Comparison of ENCODE assay signal across 13 cellular contexts in the genomic region with DNA sequence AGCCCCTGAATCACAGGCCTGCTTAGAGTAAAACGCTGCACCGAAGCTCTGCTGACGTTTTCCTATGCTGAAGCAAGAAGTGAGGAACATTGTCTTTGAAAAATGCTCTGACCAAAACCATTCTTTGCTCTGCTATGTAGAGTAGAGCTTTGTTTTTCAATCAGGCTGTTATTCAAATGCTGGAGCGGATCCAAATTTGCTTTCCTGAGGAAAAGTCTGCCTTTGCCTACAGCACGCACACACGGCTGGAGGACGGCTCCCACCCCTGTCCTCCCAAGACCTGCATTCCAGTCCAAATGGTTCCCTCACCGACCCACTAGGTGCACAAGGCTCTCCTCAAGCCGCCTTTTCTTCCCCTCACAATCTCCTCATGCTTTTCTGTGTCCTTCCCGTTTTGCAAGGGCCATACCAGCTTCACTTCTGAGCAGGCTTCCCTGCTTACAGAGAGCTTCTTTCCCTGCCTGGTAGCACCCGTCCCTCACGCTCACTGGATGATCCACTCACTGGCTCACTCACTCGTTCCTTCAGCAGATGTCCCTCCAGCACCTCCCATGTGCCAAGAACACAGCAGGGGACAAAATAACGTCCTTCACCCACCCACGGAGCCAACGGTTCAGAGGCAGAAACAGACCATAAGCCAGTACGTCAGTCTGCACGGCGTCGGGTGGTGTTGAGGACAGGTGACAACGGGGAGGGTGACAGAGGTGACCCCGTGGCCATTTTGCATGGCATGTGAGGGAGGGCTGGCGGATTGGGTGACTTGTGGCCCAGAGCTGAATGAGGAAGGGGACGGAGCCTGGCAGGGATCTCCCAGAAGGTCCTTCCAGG.
A peak's percentile ranks its signal among the peaks of the same experiment; 100 is the strongest.
DNase-seq lines count a peak whose midpoint lies in the region; ATAC-seq, FAIRE-seq and TF ChIP-seq lines count a peak whose summit lies in the region.
"Had no signal": no experiment of that assay in that cellular context is flagged by ENCODE, and none has a peak within 500 bp of the region (broad histone marks: within the 10 kb centered on the region; RNA-seq: fewer than 3 reads in every experiment).

No MANE protein-coding gene starts in this region.

- peaks cover 22% of the 10 kb centered on the region for H3K4me1 ChIP-seq in astrocyte (ENCODE audit: insufficient read depth, low read length)
- H3K4me1 ChIP-seq in right atrium auricular region: peaks cover 0 to 23% of the 10 kb centered on the region in 2 donors
- H3K4me1 ChIP-seq in gastrocnemius medialis: peaks cover 0 to 22% of the 10 kb centered on the region in 2 donors
- peaks cover 39% of the 10 kb centered on the region for H3K4me1 ChIP-seq in CD8-positive, alpha-beta memory T cell (ENCODE audit: insufficient read depth, low read length)
- peaks cover 12% of the 10 kb centered on the region for H3K4me1 ChIP-seq in colonic mucosa

- TF ChIP-seq CTCF in astrocyte (IDR thresholded peaks at IDR 0.05; ENCODE audit: insufficient read depth, low read depth, low read length) (no peak), right atrium auricular region (IDR thresholded peaks at IDR 0.05) (no peak), gastrocnemius medialis (IDR thresholded peaks at IDR 0.05 in 4 of 5, conservative IDR thresholded peaks at IDR 0.05 in 1 of 5) (no peak), colonic mucosa (IDR thresholded peaks at IDR 0.05) (no peak)

- no peaks in the 10 kb centered on the region for H4K20me1 ChIP-seq in astrocyte (ENCODE audit: insufficient read depth, low read length)

- H3K27me3 ChIP-seq in astrocyte (ENCODE audit: insufficient read depth, low read length): no peaks in the 10 kb centered on the region
- no peaks in the 10 kb centered on the region for H3K27me3 ChIP-seq in right atrium auricular region
- H3K27me3 ChIP-seq in gastrocnemius medialis: no peaks in the 10 kb centered on the region
- H3K27me3 ChIP-seq in CD8-positive, alpha-beta memory T cell (ENCODE audit: insufficient read depth, low read length, poor library complexity, severe bottlenecking): no peaks in the 10 kb centered on the region
- H3K27me3 ChIP-seq in colonic mucosa: no peaks in the 10 kb centered on the region

- no peak overlapping the region for H3K4me3 Mint-ChIP-seq in astrocyte (ENCODE audit: unreplicated experiment)
- H3K4me3 Mint-ChIP-seq in CD8-positive, alpha-beta memory T cell: no peak overlapping the region

- no peak overlapping the region for H3K4me2 ChIP-seq in astrocyte (ENCODE audit: low read length)

- peaks cover 32% of the 10 kb centered on the region for H3K4me1 Mint-ChIP-seq in astrocyte (ENCODE audit: low read depth, unreplicated experiment)
- H3K4me1 Mint-ChIP-seq in CD8-positive, alpha-beta memory T cell: peaks cover 70 to 87% (median 85%) of the 10 kb centered on the region in 3 donors

- H3K27ac Mint-ChIP-seq in astrocyte (ENCODE audit: unreplicated experiment): peak overlapping the region; percentile 23
- H3K27ac Mint-ChIP-seq in CD8-positive, alpha-beta memory T cell: peak overlapping the region in 2 of 8 donors; percentile 1 to 47

- TF ChIP-seq POLR2A in GM18951 (IDR thresholded peaks at IDR 0.05; ENCODE audit: extremely low read depth, insufficient read depth, insufficient read length): peak; percentile 14
- peak in 1 of 2 donors; percentile 38 for TF ChIP-seq POLR2A in gastrocnemius medialis (IDR thresholded peaks at IDR 0.05)

- H3K9me3 ChIP-seq in astrocyte (ENCODE audit: insufficient read depth, low read depth, low read length) (no peaks in the 10 kb centered on the region), right atrium auricular region (no peaks in the 10 kb centered on the region), gastrocnemius medialis (no peaks in the 10 kb centered on the region), colonic mucosa (no peaks in the 10 kb centered on the region)
- no peaks in the 10 kb centered on the region for H3K9me3 ChIP-seq in CD8-positive, alpha-beta memory T cell (ENCODE audit: low read length)

- no peaks in the 10 kb centered on the region for H3K36me3 Mint-ChIP-seq in astrocyte (ENCODE audit: low read depth, unreplicated experiment)
- H3K36me3 Mint-ChIP-seq in CD8-positive, alpha-beta memory T cell: peaks cover 19 to 39% (median 27%) of the 10 kb centered on the region in 3 donors

- in situ Hi-C loops in GM18951 (cut with MboI; ENCODE audit: low sequenced_read_pairs, unreplicated experiment): no loop called here
- in situ Hi-C loops in gastrocnemius medialis (cut with MboI; ENCODE audit: low sequenced_read_pairs in 4 of 4): no loop called here

- no peak for DNase-seq in astrocyte (ENCODE audit: low read depth)
- DNase-seq in right atrium auricular region (ENCODE audit: low spot score): no peak
- DNase-seq in gastrocnemius medialis: no peak
- DNase-seq in CD8-positive, alpha-beta memory T cell: no peak
- DNase-seq in colonic mucosa: no peak
- DNase-seq in NCI-H187 (lab: John Stamatoyannopoulos, UW): no peak
- DNase-seq: activated CD4-positive, alpha-beta T cell treated with anti-CD3 and anti-CD28 coated beads for 48 hours; NCI-H1105 had no signal

- CTCF ChIA-PET in CD8-positive, alpha-beta memory T cell (lab: Charles Lee): no interaction called here

- H3K9ac ChIP-seq in astrocyte (ENCODE audit: low read length) (no peak overlapping the region), colonic mucosa (ENCODE audit: low read depth in 2 of 2, low read length in 2 of 2) (no peak overlapping the region)

- H3K27ac ChIP-seq in astrocyte (ENCODE audit: low read depth, low read length) (no peak overlapping the region), right atrium auricular region (peak overlapping the region; percentile 67 to 84), gastrocnemius medialis (peak overlapping the region; percentile 66 to 88 (median 83)), colonic mucosa (no peak overlapping the region)
- no peak overlapping the region for H3K27ac ChIP-seq in CD8-positive, alpha-beta memory T cell (ENCODE audit: low read depth, low read length)
- H3K27ac ChIP-seq: C4-2B had no signal

- ATAC-seq in gastrocnemius medialis: peak; percentile 51 to 59
- ATAC-seq in HG03097 (IDR thresholded peaks at IDR 0.05; ENCODE audit: low FRiP score, unreplicated experiment): no peak
- ATAC-seq: SK-N-SH treated with all-trans-retinoic acid at 6 μM for 48 hours had no signal

- peak overlapping the region; percentile 30 for H2AFZ ChIP-seq in astrocyte (ENCODE audit: low read depth, low read length)

- no peaks in the 10 kb centered on the region for H3K79me2 ChIP-seq in astrocyte (ENCODE audit: insufficient read depth, low read length)

- FAIRE-seq in astrocyte (lab: Jason Lieb, UNC): no peak

- H3K9me3 Mint-ChIP-seq in astrocyte (ENCODE audit: unreplicated experiment): peaks cover 9% of the 10 kb centered on the region
- peaks cover 0 to 8% (median 0%) of the 10 kb centered on the region in 5 donors for H3K9me3 Mint-ChIP-seq in CD8-positive, alpha-beta memory T cell

- POLR2A ChIA-PET in CD8-positive, alpha-beta memory T cell (lab: Charles Lee): no interaction called here

- no peaks in the 10 kb centered on the region for H3K27me3 Mint-ChIP-seq in astrocyte (ENCODE audit: low read depth, unreplicated experiment)
- H3K27me3 Mint-ChIP-seq in CD8-positive, alpha-beta memory T cell: no peaks in the 10 kb centered on the region

- intact Hi-C loops in gastrocnemius medialis (cut with DNase I; ENCODE audit: low total_unique reads): loop anchor here (2.0 kb wide), 1 partner anchor 16 kb away; no protein-coding TSS in a partner anchor
- intact Hi-C loops in colonic mucosa (cut with DNase I): no loop called here

- H3K4me3 ChIP-seq in astrocyte (ENCODE audit: insufficient read depth, low read depth, low read length) (no peak overlapping the region), right atrium auricular region (no peak overlapping the region), gastrocnemius medialis (no peak overlapping the region), colonic mucosa (no peak overlapping the region)
- no peak overlapping the region for H3K4me3 ChIP-seq in CD8-positive, alpha-beta memory T cell (ENCODE audit: low read length)
- H3K4me3 ChIP-seq: skin epidermis had no signal

- H3K36me3 ChIP-seq in astrocyte (ENCODE audit: insufficient read depth, low read length) (no peaks in the 10 kb centered on the region), right atrium auricular region (no peaks in the 10 kb centered on the region), gastrocnemius medialis (no peaks in the 10 kb centered on the region), colonic mucosa (no peaks in the 10 kb centered on the region)
- H3K36me3 ChIP-seq in CD8-positive, alpha-beta memory T cell (ENCODE audit: insufficient read depth, low read length): no peaks in the 10 kb centered on the region

Comparison
In these comparisons a context has a peak if more than half of its experiments do, and no peak if none do; other contexts are left out.
1. H3K27ac ChIP-seq: peak in right atrium auricular region (2 of 2) and gastrocnemius medialis (4 of 4); none in astrocyte (single experiment), CD8-positive, alpha-beta memory T cell (single experiment) and colonic mucosa (single experiment).